1 cellular context compared by ENCODE assay signal in the genomic region with DNA sequence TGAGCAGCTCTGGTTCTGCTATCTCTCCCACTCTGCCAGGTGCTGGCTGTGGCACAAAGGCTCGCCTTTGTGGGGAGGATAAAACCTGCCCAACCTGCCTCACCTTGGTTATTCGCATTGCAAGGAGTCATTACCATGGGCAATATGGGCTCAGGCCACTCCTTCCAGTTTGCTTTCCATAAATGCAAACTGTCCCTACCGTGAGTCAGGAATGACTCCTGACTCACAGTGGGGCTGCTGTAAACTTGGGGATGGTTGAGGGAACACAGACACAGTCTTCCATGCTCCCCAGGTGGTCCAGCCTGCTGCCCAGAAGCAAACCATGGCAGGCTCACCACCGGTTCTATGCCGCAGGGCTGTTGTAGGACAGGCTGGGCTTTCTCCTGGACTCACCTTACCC.
TF ChIP-seq lines count a peak whose summit lies in the region.

No MANE protein-coding gene starts in this region.

TF ChIP-seq in IMR-90, 13 proteins besides CTCF, POLR2A, EP300 and RAD21:
- TF ChIP-seq CEBPB (IDR thresholded peaks at IDR 0.05; ENCODE audit: low read depth, low read length) (no peak), MAFK (IDR thresholded peaks at IDR 0.05; ENCODE audit: low read depth, low read length) (no peak), RFX5 (IDR thresholded peaks at IDR 0.05; ENCODE audit: low read depth, low read length) (no peak), CHD1 (IDR thresholded peaks at IDR 0.05; ENCODE audit: low read depth, low read length) (no peak), RCOR1 (IDR thresholded peaks at IDR 0.05; ENCODE audit: insufficient replicate concordance, low read length) (no peak), MXI1 (IDR thresholded peaks at IDR 0.05; ENCODE audit: borderline replicate concordance, low read depth, low read length) (no peak), SMC3 (IDR thresholded peaks at IDR 0.05; ENCODE audit: low read depth, low read length) (no peak), NFE2L2 (IDR thresholded peaks at IDR 0.05; ENCODE audit: low read depth, low read length) (no peak), MAZ (IDR thresholded peaks at IDR 0.05; ENCODE audit: borderline replicate concordance, low read depth, low read length) (no peak), FOS (IDR thresholded peaks at IDR 0.05; ENCODE audit: low read depth, low read length) (no peak), BHLHE40 (IDR thresholded peaks at IDR 0.05; ENCODE audit: low read depth, low read length) (no peak)
- TF ChIP-seq, protein P1, sequence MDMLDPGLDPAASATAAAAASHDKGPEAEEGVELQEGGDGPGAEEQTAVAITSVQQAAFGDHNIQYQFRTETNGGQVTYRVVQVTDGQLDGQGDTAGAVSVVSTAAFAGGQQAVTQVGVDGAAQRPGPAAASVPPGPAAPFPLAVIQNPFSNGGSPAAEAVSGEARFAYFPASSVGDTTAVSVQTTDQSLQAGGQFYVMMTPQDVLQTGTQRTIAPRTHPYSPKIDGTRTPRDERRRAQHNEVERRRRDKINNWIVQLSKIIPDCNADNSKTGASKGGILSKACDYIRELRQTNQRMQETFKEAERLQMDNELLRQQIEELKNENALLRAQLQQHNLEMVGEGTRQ (IDR thresholded peaks at IDR 0.05; ENCODE audit: low read depth, low read length): no peak
- TF ChIP-seq, protein P2, sequence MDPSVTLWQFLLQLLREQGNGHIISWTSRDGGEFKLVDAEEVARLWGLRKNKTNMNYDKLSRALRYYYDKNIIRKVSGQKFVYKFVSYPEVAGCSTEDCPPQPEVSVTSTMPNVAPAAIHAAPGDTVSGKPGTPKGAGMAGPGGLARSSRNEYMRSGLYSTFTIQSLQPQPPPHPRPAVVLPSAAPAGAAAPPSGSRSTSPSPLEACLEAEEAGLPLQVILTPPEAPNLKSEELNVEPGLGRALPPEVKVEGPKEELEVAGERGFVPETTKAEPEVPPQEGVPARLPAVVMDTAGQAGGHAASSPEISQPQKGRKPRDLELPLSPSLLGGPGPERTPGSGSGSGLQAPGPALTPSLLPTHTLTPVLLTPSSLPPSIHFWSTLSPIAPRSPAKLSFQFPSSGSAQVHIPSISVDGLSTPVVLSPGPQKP (IDR thresholded peaks at IDR 0.05; ENCODE audit: borderline replicate concordance, low read depth, low read length): no peak
TF ChIP-seq in IMR-90: peak in this region for 0.
